ENCODE assay signal across 1 cellular context in genomic region chr10:79292026-79292425, GRCh38.
TF ChIP-seq lines count a peak whose summit lies in the region.

No MANE protein-coding gene starts in this region.

TF ChIP-seq in HepG2, 621 proteins besides CTCF, POLR2A, EP300 and RAD21:
- TF ChIP-seq ZNF687 (CRISPR knock-in tag; IDR thresholded peaks at IDR 0.05) (peak; percentile 0; the same call in 1 of the 2 replicates), ZNF326 (CRISPR knock-in tag; IDR thresholded peaks at IDR 0.05; ENCODE audit: borderline replicate concordance) (no peak), ZBTB1 (CRISPR knock-in tag; IDR thresholded peaks at IDR 0.05; ENCODE audit: borderline replicate concordance) (no peak), ZNF550 (CRISPR knock-in tag; IDR thresholded peaks at IDR 0.05; ENCODE audit: borderline replicate concordance) (no peak), ZNF263 (CRISPR knock-in tag; IDR thresholded peaks at IDR 0.05) (no peak), AGO2 (optimal IDR thresholded peaks at IDR 0.05; ENCODE audit: low read depth, low read length) (peak; percentile 41), KLF11 (CRISPR knock-in tag; IDR thresholded peaks at IDR 0.05) (no peak), HHEX (CRISPR knock-in tag; IDR thresholded peaks at IDR 0.05) (no peak)
TF ChIP-seq in HepG2: peak in this region for 2.
